In the genomic region with DNA sequence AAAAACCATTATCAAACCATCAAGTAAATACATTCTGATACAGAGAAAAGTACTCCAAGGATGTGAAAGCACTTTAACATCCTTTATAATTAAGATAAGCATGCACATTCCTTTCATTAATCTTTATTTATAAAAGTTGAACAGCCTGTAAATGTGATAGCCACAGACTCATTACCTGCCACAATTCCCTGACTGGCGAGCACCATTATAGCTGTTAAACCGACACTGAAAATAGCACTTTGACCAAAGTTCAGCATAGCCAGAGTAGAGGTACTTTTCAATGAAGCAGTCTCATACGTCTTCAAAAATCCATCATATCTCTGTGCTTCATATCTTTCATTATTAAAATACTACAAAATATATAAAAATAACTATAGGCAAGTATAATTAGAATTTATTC, we compare ENCODE assay signal across 29 cellular contexts.
"Had no signal": no experiment of that assay in that cellular context is flagged by ENCODE, and none has a peak within 500 bp of the region (broad histone marks: within the 10 kb centered on the region; RNA-seq: fewer than 3 reads in every experiment).

No MANE protein-coding gene starts in this region.

- H3K36me3 ChIP-seq: thoracic aorta, thyroid gland, transverse colon, upper lobe of right lung, uterus had no signal

- H3K27me3 Mint-ChIP-seq: stimulated activated memory B cell treated with anti-CD40 and anti-IgM and Interleukin-4, amounts not matched to agents 10 μg/mL and 1 μg/mL and 100 μg/mL, for 72 hours; stimulated activated naive B cell treated with anti-CD40 and anti-IgM and Interleukin-4, amounts not matched to agents 10 μg/mL and 1 μg/mL and 100 μg/mL, for 72 hours; stimulated activated naive CD8-positive, alpha-beta T cell treated with anti-CD3 and anti-CD28 coated beads, Interleukin-15, amount 100 ng/mL, for 72 hours; stimulated activated naive CD8-positive, alpha-beta T cell treated with anti-CD3 and anti-CD28 coated beads, Interleukin-15, Interleukin-2, amounts not matched to agents 100 ng/mL and 50 ng/mL, for 24 hours; type B pancreatic cell had no signal

- H3K4me1 Mint-ChIP-seq: stimulated activated effector memory CD8-positive, alpha-beta T cell treated with anti-CD3 and anti-CD28 coated beads, Interleukin-12 subunit alpha, Interleukin-12 subunit beta, amount 100 ng/mL, for 72 hours; stimulated activated memory B cell treated with anti-CD40 and anti-IgM and Interleukin-4, amounts not matched to agents 10 μg/mL and 1 μg/mL and 100 μg/mL, for 72 hours; stimulated activated naive B cell treated with anti-CD40 and anti-IgM and Interleukin-4, amounts not matched to agents 10 μg/mL and 1 μg/mL and 100 μg/mL, for 72 hours had no signal

- H3K9me3 Mint-ChIP-seq: stimulated activated effector memory CD8-positive, alpha-beta T cell treated with anti-CD3 and anti-CD28 coated beads, Interleukin-12 subunit alpha, Interleukin-12 subunit beta, amount 100 ng/mL, for 72 hours; stimulated activated memory B cell treated with anti-CD40 and anti-IgM and Interleukin-4, amounts not matched to agents 10 μg/mL and 1 μg/mL and 100 μg/mL, for 72 hours; stimulated activated naive B cell treated with anti-CD40 and anti-IgM and Interleukin-4, amounts not matched to agents 10 μg/mL and 1 μg/mL and 100 μg/mL, for 72 hours; stimulated activated naive CD8-positive, alpha-beta T cell treated with anti-CD3 and anti-CD28 coated beads, Interleukin-15, amount 100 ng/mL, for 72 hours; stimulated activated naive CD8-positive, alpha-beta T cell treated with anti-CD3 and anti-CD28 coated beads, Interleukin-15, Interleukin-2, amounts not matched to agents 100 ng/mL and 50 ng/mL, for 24 hours; type B pancreatic cell had no signal

- H3K27ac Mint-ChIP-seq: stimulated activated effector memory CD8-positive, alpha-beta T cell treated with anti-CD3 and anti-CD28 coated beads, Interleukin-12 subunit alpha, Interleukin-12 subunit beta, amount 100 ng/mL, for 72 hours; stimulated activated memory B cell treated with anti-CD40 and anti-IgM and Interleukin-4, amounts not matched to agents 10 μg/mL and 1 μg/mL and 100 μg/mL, for 72 hours; stimulated activated naive B cell treated with anti-CD40 and anti-IgM and Interleukin-4, amounts not matched to agents 10 μg/mL and 1 μg/mL and 100 μg/mL, for 72 hours; stimulated activated naive CD8-positive, alpha-beta T cell treated with anti-CD3 and anti-CD28 coated beads, Interleukin-15, amount 100 ng/mL, for 72 hours; stimulated activated naive CD8-positive, alpha-beta T cell treated with anti-CD3 and anti-CD28 coated beads, Interleukin-15, Interleukin-2, amounts not matched to agents 100 ng/mL and 50 ng/mL, for 24 hours; type B pancreatic cell had no signal

- FAIRE-seq: urothelium cell line had no signal

- H3K4me3 ChIP-seq: stomach, suprapubic skin, testis, thoracic aorta, thyroid gland, tibial artery, tibial nerve, transverse colon, upper lobe of left lung, upper lobe of right lung, uterus, vagina had no signal

- ATAC-seq: stimulated activated effector memory CD8-positive, alpha-beta T cell treated with anti-CD3 and anti-CD28 coated beads, Interleukin-12 subunit alpha, Interleukin-12 subunit beta, amount 100 ng/mL, for 72 hours; stimulated activated memory B cell treated with anti-CD40 and anti-IgM and Interleukin-4, amounts not matched to agents 10 μg/mL and 1 μg/mL and 100 μg/mL, for 72 hours; stimulated activated naive B cell treated with anti-CD40 and anti-IgM and Interleukin-4, amounts not matched to agents 10 μg/mL and 1 μg/mL and 100 μg/mL, for 72 hours; stimulated activated naive CD8-positive, alpha-beta T cell treated with anti-CD3 and anti-CD28 coated beads, Interleukin-15, amount 100 ng/mL, for 72 hours; stimulated activated naive CD8-positive, alpha-beta T cell treated with anti-CD3 and anti-CD28 coated beads, Interleukin-15, Interleukin-2, amounts not matched to agents 100 U/mL and 50 U/mL, for 24 hours; upper lobe of right lung had no signal

- DNase-seq: stimulated activated CD4-positive, alpha-beta T cell treated with anti-CD3 and anti-CD28 coated beads, Interleukin-2, amount 100 ng/mL, for 48 hours; stimulated activated CD4-positive, alpha-beta T cell treated with anti-CD3 and anti-CD28 coated beads, Interleukin-4, amount 100 ng/mL, for 1 hour; stimulated activated CD4-positive, alpha-beta T cell treated with anti-CD3 and anti-CD28 coated beads, Interleukin-4, amount 100 ng/mL, for 24 hours; stimulated activated CD4-positive, alpha-beta T cell treated with anti-CD3 and anti-CD28 coated beads, Interleukin-4, amount 100 ng/mL, for 4 hours; stimulated activated CD8-positive, alpha-beta memory T cell treated with anti-CD3 and anti-CD28 coated beads, Interleukin-4, amount 100 ng/mL, for 48 hours; stimulated activated naive B cell treated with anti-CD40 and anti-IgM and Interleukin-4, amounts not matched to agents 10 μg/mL and 1 μg/mL and 100 μg/mL, for 72 hours; stimulated activated naive CD4-positive, alpha-beta T cell; stimulated activated naive CD4-positive, alpha-beta T cell treated with Interleukin-2 at 50 U/mL for 16 hours; stimulated activated naive CD8-positive, alpha-beta T cell treated with anti-CD3 and anti-CD28 coated beads, Interleukin-15, amount 100 ng/mL, for 72 hours; stimulated activated naive CD8-positive, alpha-beta T cell treated with anti-CD3 and anti-CD28 coated beads, Interleukin-15, Interleukin-2, amounts not matched to agents 100 U/mL and 50 U/mL, for 24 hours; stomach; substantia nigra; testis; thyroid gland; tibial artery; transverse colon; trophoblast cell; upper lobe of left lung; upper lobe of right lung; uterus had no signal

- H3K27me3 ChIP-seq: stomach, suprapubic skin, testis, thyroid gland, tibial artery, tibial nerve, transverse colon, upper lobe of left lung, upper lobe of right lung, uterus, vagina had no signal

- H3K9me3 ChIP-seq: stomach, suprapubic skin, testis, thoracic aorta, thyroid gland, tibial artery, tibial nerve, transverse colon, upper lobe of left lung, upper lobe of right lung, uterus, vagina had no signal

- H3K4me1 ChIP-seq: stomach, suprapubic skin, testis, thyroid gland, tibial artery, tibial nerve, transverse colon, upper lobe of left lung, upper lobe of right lung, uterus, vagina had no signal

- H3K4me3 Mint-ChIP-seq: stimulated activated effector memory CD8-positive, alpha-beta T cell treated with anti-CD3 and anti-CD28 coated beads, Interleukin-12 subunit alpha, Interleukin-12 subunit beta, amount 100 ng/mL, for 72 hours; stimulated activated memory B cell treated with anti-CD40 and anti-IgM and Interleukin-4, amounts not matched to agents 10 μg/mL and 1 μg/mL and 100 μg/mL, for 72 hours; stimulated activated naive B cell treated with anti-CD40 and anti-IgM and Interleukin-4, amounts not matched to agents 10 μg/mL and 1 μg/mL and 100 μg/mL, for 72 hours; stimulated activated naive CD8-positive, alpha-beta T cell treated with anti-CD3 and anti-CD28 coated beads, Interleukin-15, amount 100 ng/mL, for 72 hours; stimulated activated naive CD8-positive, alpha-beta T cell treated with anti-CD3 and anti-CD28 coated beads, Interleukin-15, Interleukin-2, amounts not matched to agents 100 ng/mL and 50 ng/mL, for 24 hours; type B pancreatic cell had no signal

- H3K27ac ChIP-seq: stomach, suprapubic skin, testis, thoracic aorta, thyroid gland, tibial artery, tibial nerve, transverse colon, upper lobe of left lung, upper lobe of right lung, uterus, vagina had no signal
